15 cellular contexts compared by ENCODE assay signal in genomic region chr3:8444883-8445282, GRCh38. TPM values are rescaled to one million over a fixed set of nuclear protein-coding genes. Genes with fewer than 3 reads are reported as not detected.
DNase-seq lines count a peak whose midpoint lies in the region; ATAC-seq and TF ChIP-seq lines count a peak whose summit lies in the region.
"Had no signal": no experiment of that assay in that cellular context is flagged by ENCODE, and none has a peak within 500 bp of the region (broad histone marks: within the 10 kb centered on the region; RNA-seq: fewer than 3 reads in every experiment).

No MANE protein-coding gene starts in this region.

- in situ Hi-C loops in brain microvascular endothelial cell (cut with HindIII; ENCODE audit: low pct_ligation_motif_present, low sequenced_read_pairs), result no loop called here
- in situ Hi-C loops in transverse colon (cut with MboI; ENCODE audit: low pct_ligation_motif_present in 1 of 4, low pct_unique_long_range_greater_than_20kb in 1 of 4, low sequenced_read_pairs in 3 of 4), result loop anchor here in 2 of 4 donors (5.0 to 25.0 kb wide), 2 partner anchors 167 to 177 kb away; no protein-coding TSS in a partner anchor

- TF ChIP-seq POLR2A in transverse colon (IDR thresholded peaks at IDR 0.05), result no peak

- H3K4me1 Mint-ChIP-seq in mesothelial cell of epicardium, result peaks cover 12% of the 10 kb centered on the region
- no peaks in the 10 kb centered on the region for H3K4me1 Mint-ChIP-seq in activated CD8-positive, alpha-beta memory T cell treated with anti-CD3 and anti-CD28 coated beads, Interleukin-2, amount 10 ng/mL, durations not matched to agents 7 days and 5 days
- H3K4me1 Mint-ChIP-seq: activated CD4-positive, alpha-beta memory T cell treated with anti-CD3 and anti-CD28 coated beads, Interleukin-2, amount 10 ng/mL, durations not matched to agents 7 days and 5 days had no signal

- no peaks in the 10 kb centered on the region for H3K27me3 ChIP-seq in cardiac muscle cell
- H3K27me3 ChIP-seq in brain microvascular endothelial cell (replicated peaks), result no peaks in the 10 kb centered on the region
- H3K27me3 ChIP-seq in transverse colon, result no peaks in the 10 kb centered on the region

- no peaks in the 10 kb centered on the region for H3K9me3 ChIP-seq in cardiac muscle cell (ENCODE audit: low read depth)
- no peaks in the 10 kb centered on the region for H3K9me3 ChIP-seq in transverse colon

- no peak for DNase-seq in cardiac muscle cell (ENCODE audit: low read depth in 1 of 2, low spot score in 1 of 2)
- no peak for DNase-seq in cardiac septum (ENCODE audit: low spot score)
- DNase-seq in brain microvascular endothelial cell, result no peak
- no peak for DNase-seq in mesothelial cell of epicardium (ENCODE audit: low spot score in 2 of 2, unreplicated experiment in 2 of 2)
- DNase-seq in transverse colon, result no peak
- no peak for DNase-seq in activated CD8-positive, alpha-beta memory T cell treated with anti-CD3 and anti-CD28 coated beads, Interleukin-2, amount 10 ng/mL, durations not matched to agents 7 days and 5 days
- DNase-seq in DMS 273 (lab: John Stamatoyannopoulos, UW; ENCODE audit: unreplicated experiment), result no peak
- DNase-seq: activated CD4-positive, alpha-beta memory T cell treated with anti-CD3 and anti-CD28 coated beads, Interleukin-2, amount 10 ng/mL, durations not matched to agents 7 days and 5 days; effector CD8-positive, alpha-beta T cell; Kasumi-1; naive thymus-derived CD4-positive, alpha-beta T cell; NCI-H187 had no signal

- H3K27ac ChIP-seq in cardiac muscle cell (peak overlapping the region; percentile 73), brain microvascular endothelial cell (peak overlapping the region; percentile 97), transverse colon (peak overlapping the region; percentile 71 to 84 (median 74))
- H3K27ac ChIP-seq: HL-60 had no signal

- no peak for ATAC-seq in HG02759 (IDR thresholded peaks at IDR 0.05; ENCODE audit: unreplicated experiment)
- no peak for ATAC-seq in activated CD8-positive, alpha-beta memory T cell treated with anti-CD3 and anti-CD28 coated beads, Interleukin-2, amount 10 ng/mL, durations not matched to agents 7 days and 5 days
- ATAC-seq: naive thymus-derived CD4-positive, alpha-beta T cell had no signal

- peaks cover 5% of the 10 kb centered on the region for H3K9me3 Mint-ChIP-seq in mesothelial cell of epicardium
- H3K9me3 Mint-ChIP-seq in activated CD8-positive, alpha-beta memory T cell treated with anti-CD3 and anti-CD28 coated beads, Interleukin-2, amount 10 ng/mL, durations not matched to agents 7 days and 5 days (ENCODE audit: low read depth), result peaks cover 2% of the 10 kb centered on the region
- H3K9me3 Mint-ChIP-seq: activated CD4-positive, alpha-beta memory T cell treated with anti-CD3 and anti-CD28 coated beads, Interleukin-2, amount 10 ng/mL, durations not matched to agents 7 days and 5 days; stimulated activated naive CD8-positive, alpha-beta T cell treated with anti-CD3 and anti-CD28 coated beads, Interleukin-15, Interleukin-2, amounts not matched to agents 100 ng/mL and 50 ng/mL, for 24 hours had no signal

- TF ChIP-seq EP300 in transverse colon (IDR thresholded peaks at IDR 0.05; ENCODE audit: low read depth), result no peak

- WGBS in transverse colon (ENCODE audit: low coverage in 1 of 2), 2 donors, result 73 to 89% methylated on average over 2 to 3 of the region's 3 CpGs

- H3K4me3 Mint-ChIP-seq in mesothelial cell of epicardium, result no peak overlapping the region
- H3K4me3 Mint-ChIP-seq in activated CD8-positive, alpha-beta memory T cell treated with anti-CD3 and anti-CD28 coated beads, Interleukin-2, amount 10 ng/mL, durations not matched to agents 7 days and 5 days, result no peak overlapping the region
- H3K4me3 Mint-ChIP-seq: activated CD4-positive, alpha-beta memory T cell treated with anti-CD3 and anti-CD28 coated beads, Interleukin-2, amount 10 ng/mL, durations not matched to agents 7 days and 5 days; naive thymus-derived CD4-positive, alpha-beta T cell; stimulated activated naive CD8-positive, alpha-beta T cell treated with anti-CD3 and anti-CD28 coated beads, Interleukin-15, Interleukin-2, amounts not matched to agents 100 ng/mL and 50 ng/mL, for 24 hours had no signal

- intact Hi-C loops in cardiac septum (cut with DNase I) (loop anchor here (1.0 to 5.0 kb wide), 2 partner anchors 54 to 117 kb away; no protein-coding TSS in a partner anchor), transverse colon (cut with DNase I; ENCODE audit: low total_unique reads) (loop anchor here (10.0 kb wide), 1 partner anchor 50 kb away; no protein-coding TSS in a partner anchor)

- H3K36me3 Mint-ChIP-seq in mesothelial cell of epicardium, result no peaks in the 10 kb centered on the region
- H3K36me3 Mint-ChIP-seq in activated CD8-positive, alpha-beta memory T cell treated with anti-CD3 and anti-CD28 coated beads, Interleukin-2, amount 10 ng/mL, durations not matched to agents 7 days and 5 days, result no peaks in the 10 kb centered on the region
- H3K36me3 Mint-ChIP-seq: naive thymus-derived CD4-positive, alpha-beta T cell had no signal

- H3K4me3 ChIP-seq in cardiac muscle cell, result no peak overlapping the region
- no peak overlapping the region for H3K4me3 ChIP-seq in brain microvascular endothelial cell (ENCODE audit: low read depth, low read length)
- H3K4me3 ChIP-seq in transverse colon, result no peak overlapping the region

- TF ChIP-seq CTCF in cardiac muscle cell (IDR thresholded peaks at IDR 0.05; ENCODE audit: low read depth, low read length) (no peak), brain microvascular endothelial cell (IDR thresholded peaks at IDR 0.05; ENCODE audit: low read depth, low read length, missing control alignments) (no peak), mesothelial cell of epicardium (IDR thresholded peaks at IDR 0.05; ENCODE audit: unreplicated experiment) (no peak), transverse colon (IDR thresholded peaks at IDR 0.05) (no peak)

- CTCF ChIA-PET in activated CD8-positive, alpha-beta memory T cell treated with anti-CD3 and anti-CD28 coated beads, Interleukin-2, amount 10 ng/mL, durations not matched to agents 7 days and 5 days (lab: Charles Lee), result interaction anchor here (1.3 kb wide), 1 partner anchor 28 kb away, joined by 3 read pairs; no protein-coding TSS in a partner anchor

- H3K27ac Mint-ChIP-seq in mesothelial cell of epicardium, result peak overlapping the region; percentile 76
- H3K27ac Mint-ChIP-seq in activated CD8-positive, alpha-beta memory T cell treated with anti-CD3 and anti-CD28 coated beads, Interleukin-2, amount 10 ng/mL, durations not matched to agents 7 days and 5 days, result no peak overlapping the region
- H3K27ac Mint-ChIP-seq: activated CD4-positive, alpha-beta memory T cell treated with anti-CD3 and anti-CD28 coated beads, Interleukin-2, amount 10 ng/mL, durations not matched to agents 7 days and 5 days; naive thymus-derived CD4-positive, alpha-beta T cell; stimulated activated naive CD8-positive, alpha-beta T cell treated with anti-CD3 and anti-CD28 coated beads, Interleukin-15, Interleukin-2, amounts not matched to agents 100 ng/mL and 50 ng/mL, for 24 hours had no signal

- H3K4me1 ChIP-seq in cardiac muscle cell (ENCODE audit: low read depth) (peaks cover 23% of the 10 kb centered on the region), transverse colon (peaks cover 0 to 34% (median 21%) of the 10 kb centered on the region in 4 donors)

- H3K36me3 ChIP-seq in cardiac muscle cell, result no peaks in the 10 kb centered on the region
- no peaks in the 10 kb centered on the region for H3K36me3 ChIP-seq in brain microvascular endothelial cell (replicated peaks)
- no peaks in the 10 kb centered on the region for H3K36me3 ChIP-seq in transverse colon

- no peaks in the 10 kb centered on the region for H3K27me3 Mint-ChIP-seq in mesothelial cell of epicardium (ENCODE audit: low read depth)
- H3K27me3 Mint-ChIP-seq in activated CD8-positive, alpha-beta memory T cell treated with anti-CD3 and anti-CD28 coated beads, Interleukin-2, amount 10 ng/mL, durations not matched to agents 7 days and 5 days, result peaks cover 15% of the 10 kb centered on the region

RNA-seq across cellular contexts. Expression of gene LMCD1, which starts 56.7 kb away (rescaled TPM):
- 27.7 and 33.0 TPM in 2 replicates for total RNA-seq in cardiac muscle cell
- 18.6 and 22.9 TPM in 2 replicates for polyA plus RNA-seq in cardiac muscle cell
- total RNA-seq in cardiac septum, result 57.6 TPM
- 20.8 to 24.2 TPM (median 22.4 TPM) in 3 replicates for total RNA-seq in mesothelial cell of epicardium
- 10 to 100 TPM in 2 of 4 donors, 1 to 10 TPM in 2; 6.7 to 26.6 (median 9.6) TPM for total RNA-seq in transverse colon
- 10 to 100 TPM in 1 of 2 experiments, 1 to 10 TPM in 1; 2.3 to 10.0 TPM for total RNA-seq in activated CD8-positive, alpha-beta memory T cell treated with anti-CD3 and anti-CD28 coated beads, Interleukin-2, amount 10 ng/mL, durations not matched to agents 7 days and 5 days
- polyA plus RNA-seq: naive thymus-derived CD4-positive, alpha-beta T cell had no signal
